In genomic region chr11:45092901-45093760, GRCh38 we compare ENCODE assay signal across 8 cellular contexts. TPM values are rescaled to one million over a fixed set of nuclear protein-coding genes. Genes with fewer than 3 reads are reported as not detected.
DNase-seq lines count a peak whose midpoint lies in the region; ATAC-seq, FAIRE-seq and TF ChIP-seq lines count a peak whose summit lies in the region.

No MANE protein-coding gene starts in this region.

- DNase-seq in HK-2 (ENCODE audit: unreplicated experiment) (peak; percentile 59), kidney (peak; percentile 38), testis (no peak), right cardiac atrium (no peak), HuH-7 (ENCODE audit: low spot score) (no peak)
- peak; percentile 20 to 51 for DNase-seq in activated T-cell treated with anti-CD3 and anti-CD28 coated beads, Interleukin-2, amount 50 U/mL, for 72 hours

- H3K36me3 Mint-ChIP-seq in activated T-cell treated with anti-CD3 and anti-CD28 coated beads, Interleukin-2, amount 50 U/mL, for 72 hours (ENCODE audit: insufficient read depth in 2 of 2): no peaks in the 10 kb centered on the region

- H3K27ac ChIP-seq in ACC112 (ENCODE audit: low read depth, low read length) (peak overlapping the region; percentile 97), kidney (ENCODE audit: low read depth in 2 of 2, low read length in 2 of 2) (no peak overlapping the region), testis (no peak overlapping the region), right cardiac atrium (ENCODE audit: low read length) (no peak overlapping the region)

- no peak overlapping the region for H3K4me3 ChIP-seq in ACC112 (ENCODE audit: low read depth, low read length)
- H3K4me3 ChIP-seq in kidney (ENCODE audit: low read length in 2 of 2): no peak overlapping the region
- H3K4me3 ChIP-seq in testis: no peak overlapping the region
- H3K4me3 ChIP-seq in right cardiac atrium (ENCODE audit: low read length): no peak overlapping the region

- no peaks in the 10 kb centered on the region for H3K9me3 ChIP-seq in kidney (ENCODE audit: control insufficient read depth in 1 of 2, low read length in 2 of 2)
- no peaks in the 10 kb centered on the region for H3K9me3 ChIP-seq in testis
- no peaks in the 10 kb centered on the region for H3K9me3 ChIP-seq in right cardiac atrium (ENCODE audit: control insufficient read depth, low read length)

- no peak overlapping the region for H3K4me3 Mint-ChIP-seq in activated T-cell treated with anti-CD3 and anti-CD28 coated beads, Interleukin-2, amount 50 U/mL, for 72 hours

- no peak for TF ChIP-seq CTCF in kidney (IDR thresholded peaks at IDR 0.05; ENCODE audit: borderline replicate concordance, extremely low read depth, insufficient read depth)
- no peak for TF ChIP-seq CTCF in testis (IDR thresholded peaks at IDR 0.05)

- no peak overlapping the region for H3K9ac ChIP-seq in kidney (ENCODE audit: low read length in 2 of 2)

- H3K27me3 ChIP-seq in ACC112 (ENCODE audit: insufficient read depth, low read length): peaks cover 12% of the 10 kb centered on the region; the same call in 1 of the 2 replicates
- H3K27me3 ChIP-seq in testis: no peaks in the 10 kb centered on the region
- H3K27me3 ChIP-seq in right cardiac atrium (ENCODE audit: control insufficient read depth, insufficient read depth): no peaks in the 10 kb centered on the region

- intact Hi-C loops in kidney (cut with DNase I) (no loop called here), testis (cut with DNase I; ENCODE audit: low total_unique reads) (no loop called here), right cardiac atrium (cut with DNase I) (no loop called here)

- peaks cover 6% of the 10 kb centered on the region for H3K27me3 Mint-ChIP-seq in activated T-cell treated with anti-CD3 and anti-CD28 coated beads, Interleukin-2, amount 50 U/mL, for 72 hours (ENCODE audit: low read depth)

- H3K4me1 ChIP-seq in ACC112 (ENCODE audit: control insufficient read depth, insufficient read depth, low read length, unreplicated experiment) (peaks cover 61% of the 10 kb centered on the region), kidney (ENCODE audit: control insufficient read depth in 1 of 2, insufficient read depth in 1 of 2, low read depth in 1 of 2, low read length in 2 of 2) (peaks cover 6 to 14% of the 10 kb centered on the region in 2 donors), testis (peaks cover 17% of the 10 kb centered on the region), right cardiac atrium (ENCODE audit: control insufficient read depth, insufficient read depth, low read length) (peaks cover 11% of the 10 kb centered on the region)

- TF ChIP-seq POLR2A in testis (IDR thresholded peaks at IDR 0.05): no peak

- no peak overlapping the region for H2AFZ ChIP-seq in ACC112 (ENCODE audit: low read length, unreplicated experiment)

- no peak for FAIRE-seq in kidney (lab: Jason Lieb, UNC)

- WGBS in testis, 2 donors: 84 to 85% methylated on average over 15 of the region's 15 CpGs
- 75% methylated on average over 15 of the region's 15 CpGs for WGBS in right cardiac atrium

- H3K36me3 ChIP-seq in ACC112 (ENCODE audit: insufficient read depth, low read length): no peaks in the 10 kb centered on the region
- H3K36me3 ChIP-seq in kidney (ENCODE audit: control insufficient read depth in 1 of 2, insufficient read depth in 2 of 2, low read length in 2 of 2): no peaks in the 10 kb centered on the region
- H3K36me3 ChIP-seq in testis (ENCODE audit: low read depth, missing control alignments): no peaks in the 10 kb centered on the region

- no peaks in the 10 kb centered on the region for H3K79me2 ChIP-seq in ACC112 (ENCODE audit: control insufficient read depth, insufficient read depth, low read length, unreplicated experiment)

- no peak overlapping the region for H3K27ac Mint-ChIP-seq in activated T-cell treated with anti-CD3 and anti-CD28 coated beads, Interleukin-2, amount 50 U/mL, for 72 hours

- ATAC-seq in activated T-cell treated with anti-CD3 and anti-CD28 coated beads, Interleukin-2, amount 50 U/mL, for 72 hours (replicated peaks in 1 of 2): peak; percentile 92
- ATAC-seq in right cardiac atrium (no peak), HG03280 (IDR thresholded peaks at IDR 0.05; ENCODE audit: unreplicated experiment) (no peak)

- peaks cover 14% of the 10 kb centered on the region for H3K4me1 Mint-ChIP-seq in activated T-cell treated with anti-CD3 and anti-CD28 coated beads, Interleukin-2, amount 50 U/mL, for 72 hours (ENCODE audit: low read depth)

- no peaks in the 10 kb centered on the region for H3K9me3 Mint-ChIP-seq in activated T-cell treated with anti-CD3 and anti-CD28 coated beads, Interleukin-2, amount 50 U/mL, for 72 hours

RNA-seq across cellular contexts. Expression of gene PRDM11, which starts 53.3 kb away (rescaled TPM):
- 1 to 10 TPM; 1.2 to 2.0 TPM for total RNA-seq in activated T-cell treated with anti-CD3 and anti-CD28 coated beads, Interleukin-2, amount 50 U/mL, for 72 hours
- 22.5 TPM for total RNA-seq in kidney
- 2.9 TPM for polyA plus RNA-seq in kidney (ENCODE audit: insufficient read depth, low read depth, low replicate concordance)
- total RNA-seq in testis: 10 to 100 TPM; 13.6 to 15.9 TPM
- 6.4 TPM for polyA plus RNA-seq in testis (ENCODE audit: insufficient read depth, low read depth, low replicate concordance)
- 10 to 100 TPM; 27.5 to 33.9 (median 29.9) TPM for total RNA-seq in right cardiac atrium
- 9.5 TPM for polyA plus RNA-seq in right cardiac atrium

Comparison
In these comparisons a context has a peak if more than half of its experiments do, and no peak if none do; other contexts are left out.
1. DNase-seq: peak in HK-2 (single experiment), activated T-cell treated with anti-CD3 and anti-CD28 coated beads, Interleukin-2, amount 50 U/mL, for 72 hours (2 of 2) and kidney (single experiment); none in testis (single experiment), right cardiac atrium (0 of 3) and HuH-7 (single experiment).
2. ATAC-seq: peak in activated T-cell treated with anti-CD3 and anti-CD28 coated beads, Interleukin-2, amount 50 U/mL, for 72 hours (2 of 2); none in right cardiac atrium (0 of 2) and HG03280 (single experiment).